3 cellular contexts compared by ENCODE assay signal in the genomic region with DNA sequence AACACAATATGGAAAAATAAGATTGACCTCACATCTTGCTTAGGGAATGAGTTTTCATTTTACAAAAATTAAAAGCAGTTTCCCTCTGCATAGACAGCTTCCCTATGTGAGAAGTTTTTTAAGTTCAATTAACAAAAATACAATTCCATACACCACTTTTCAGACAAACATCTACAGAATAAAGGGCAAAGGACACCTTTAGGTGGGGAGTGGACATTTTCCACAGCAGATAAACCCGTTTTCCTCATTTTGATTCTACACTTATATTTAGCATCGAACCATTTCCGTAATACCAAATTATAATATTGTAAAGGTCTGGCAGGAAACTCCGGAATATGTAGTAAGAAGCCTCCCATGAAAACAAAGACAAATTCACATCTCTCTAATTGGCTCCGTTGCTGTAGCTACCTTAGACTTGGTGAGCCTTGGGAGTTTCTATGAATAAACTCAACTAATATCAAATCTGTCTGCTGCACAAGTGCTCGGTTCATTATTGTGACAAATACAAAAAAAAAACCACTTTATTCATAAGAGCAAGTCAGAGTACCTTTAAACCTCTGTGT.
TF ChIP-seq lines count a peak whose summit lies in the region.

No MANE protein-coding gene starts in this region.

TF ChIP-seq in SK-N-SH, 30 proteins besides CTCF, POLR2A, EP300 and RAD21:
- TF ChIP-seq, protein P1, sequence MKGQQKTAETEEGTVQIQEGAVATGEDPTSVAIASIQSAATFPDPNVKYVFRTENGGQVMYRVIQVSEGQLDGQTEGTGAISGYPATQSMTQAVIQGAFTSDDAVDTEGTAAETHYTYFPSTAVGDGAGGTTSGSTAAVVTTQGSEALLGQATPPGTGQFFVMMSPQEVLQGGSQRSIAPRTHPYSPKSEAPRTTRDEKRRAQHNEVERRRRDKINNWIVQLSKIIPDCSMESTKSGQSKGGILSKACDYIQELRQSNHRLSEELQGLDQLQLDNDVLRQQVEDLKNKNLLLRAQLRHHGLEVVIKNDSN (IDR thresholded peaks at IDR 0.05; ENCODE audit: borderline replicate concordance, low read depth), result no peak
- TF ChIP-seq, protein P2, sequence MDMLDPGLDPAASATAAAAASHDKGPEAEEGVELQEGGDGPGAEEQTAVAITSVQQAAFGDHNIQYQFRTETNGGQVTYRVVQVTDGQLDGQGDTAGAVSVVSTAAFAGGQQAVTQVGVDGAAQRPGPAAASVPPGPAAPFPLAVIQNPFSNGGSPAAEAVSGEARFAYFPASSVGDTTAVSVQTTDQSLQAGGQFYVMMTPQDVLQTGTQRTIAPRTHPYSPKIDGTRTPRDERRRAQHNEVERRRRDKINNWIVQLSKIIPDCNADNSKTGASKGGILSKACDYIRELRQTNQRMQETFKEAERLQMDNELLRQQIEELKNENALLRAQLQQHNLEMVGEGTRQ (IDR thresholded peaks at IDR 0.05; ENCODE audit: borderline replicate concordance, low read depth, low read length), result no peak
- TF ChIP-seq EZH2phosphoT487 (IDR thresholded peaks at IDR 0.05; ENCODE audit: borderline replicate concordance, low read depth), result peak; percentile 62; the same call in 1 of the 2 replicates

TF ChIP-seq in SK-N-SH treated with all-trans-retinoic acid at 6 μM for 48 hours, 23 proteins besides CTCF, POLR2A, EP300 and RAD21:
- TF ChIP-seq ZNF8 (CRISPR knock-in tag; IDR thresholded peaks at IDR 0.05) (no peak), CSDC2 (CRISPR knock-in tag; IDR thresholded peaks at IDR 0.05) (no peak), OSR1 (CRISPR knock-in tag; IDR thresholded peaks at IDR 0.05) (no peak), ISL1 (CRISPR knock-in tag; IDR thresholded peaks at IDR 0.05) (no peak), ZFP3 (CRISPR knock-in tag; IDR thresholded peaks at IDR 0.05) (no peak)
- TF ChIP-seq, protein P3, sequence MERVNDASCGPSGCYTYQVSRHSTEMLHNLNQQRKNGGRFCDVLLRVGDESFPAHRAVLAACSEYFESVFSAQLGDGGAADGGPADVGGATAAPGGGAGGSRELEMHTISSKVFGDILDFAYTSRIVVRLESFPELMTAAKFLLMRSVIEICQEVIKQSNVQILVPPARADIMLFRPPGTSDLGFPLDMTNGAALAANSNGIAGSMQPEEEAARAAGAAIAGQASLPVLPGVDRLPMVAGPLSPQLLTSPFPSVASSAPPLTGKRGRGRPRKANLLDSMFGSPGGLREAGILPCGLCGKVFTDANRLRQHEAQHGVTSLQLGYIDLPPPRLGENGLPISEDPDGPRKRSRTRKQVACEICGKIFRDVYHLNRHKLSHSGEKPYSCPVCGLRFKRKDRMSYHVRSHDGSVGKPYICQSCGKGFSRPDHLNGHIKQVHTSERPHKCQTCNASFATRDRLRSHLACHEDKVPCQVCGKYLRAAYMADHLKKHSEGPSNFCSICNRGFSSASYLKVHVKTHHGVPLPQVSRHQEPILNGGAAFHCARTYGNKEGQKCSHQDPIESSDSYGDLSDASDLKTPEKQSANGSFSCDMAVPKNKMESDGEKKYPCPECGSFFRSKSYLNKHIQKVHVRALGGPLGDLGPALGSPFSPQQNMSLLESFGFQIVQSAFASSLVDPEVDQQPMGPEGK (CRISPR knock-in tag; IDR thresholded peaks at IDR 0.05; ENCODE audit: borderline replicate concordance), result no peak

TF ChIP-seq in H1, 55 proteins besides CTCF, POLR2A, EP300 and RAD21:
- TF ChIP-seq CEBPB (IDR thresholded peaks at IDR 0.05; ENCODE audit: low read depth, low read length) (no peak), KDM5A (IDR thresholded peaks at IDR 0.05; ENCODE audit: low read length) (no peak), SUZ12 (IDR thresholded peaks at IDR 0.05; ENCODE audit: low read length) (no peak), PHF8 (conservative IDR thresholded peaks at IDR 0.05; ENCODE audit: low read depth, low read length) (no peak), KDM4A (IDR thresholded peaks at IDR 0.05; ENCODE audit: low read depth, low read length, severe bottlenecking) (no peak), CREB1 (IDR thresholded peaks at IDR 0.05) (no peak), TAF7 (optimal IDR thresholded peaks at IDR 0.05; ENCODE audit: borderline replicate concordance, low read depth, low read length) (no peak), POU5F1 (IDR thresholded peaks at IDR 0.05; ENCODE audit: low read depth, low read length) (no peak), CHD2 (IDR thresholded peaks at IDR 0.05; ENCODE audit: low read length) (no peak), HDAC6 (IDR thresholded peaks at IDR 0.05; ENCODE audit: low read depth, low read length) (no peak), CHD1 (IDR thresholded peaks at IDR 0.05; ENCODE audit: low read depth, low read length) (no peak), HDAC2 (IDR thresholded peaks at IDR 0.05; ENCODE audit: borderline replicate concordance in 1 of 2, low read depth in 2 of 2, low read length in 2 of 2) (no peak)
- TF ChIP-seq, protein P4, sequence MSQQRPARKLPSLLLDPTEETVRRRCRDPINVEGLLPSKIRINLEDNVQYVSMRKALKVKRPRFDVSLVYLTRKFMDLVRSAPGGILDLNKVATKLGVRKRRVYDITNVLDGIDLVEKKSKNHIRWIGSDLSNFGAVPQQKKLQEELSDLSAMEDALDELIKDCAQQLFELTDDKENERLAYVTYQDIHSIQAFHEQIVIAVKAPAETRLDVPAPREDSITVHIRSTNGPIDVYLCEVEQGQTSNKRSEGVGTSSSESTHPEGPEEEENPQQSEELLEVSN (IDR thresholded peaks at IDR 0.05), result no peak
- TF ChIP-seq, protein P5, sequence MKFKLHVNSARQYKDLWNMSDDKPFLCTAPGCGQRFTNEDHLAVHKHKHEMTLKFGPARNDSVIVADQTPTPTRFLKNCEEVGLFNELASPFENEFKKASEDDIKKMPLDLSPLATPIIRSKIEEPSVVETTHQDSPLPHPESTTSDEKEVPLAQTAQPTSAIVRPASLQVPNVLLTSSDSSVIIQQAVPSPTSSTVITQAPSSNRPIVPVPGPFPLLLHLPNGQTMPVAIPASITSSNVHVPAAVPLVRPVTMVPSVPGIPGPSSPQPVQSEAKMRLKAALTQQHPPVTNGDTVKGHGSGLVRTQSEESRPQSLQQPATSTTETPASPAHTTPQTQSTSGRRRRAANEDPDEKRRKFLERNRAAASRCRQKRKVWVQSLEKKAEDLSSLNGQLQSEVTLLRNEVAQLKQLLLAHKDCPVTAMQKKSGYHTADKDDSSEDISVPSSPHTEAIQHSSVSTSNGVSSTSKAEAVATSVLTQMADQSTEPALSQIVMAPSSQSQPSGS (IDR thresholded peaks at IDR 0.05; ENCODE audit: low read length), result no peak
